ENCODE assay signal across 12 cellular contexts in the genomic region with DNA sequence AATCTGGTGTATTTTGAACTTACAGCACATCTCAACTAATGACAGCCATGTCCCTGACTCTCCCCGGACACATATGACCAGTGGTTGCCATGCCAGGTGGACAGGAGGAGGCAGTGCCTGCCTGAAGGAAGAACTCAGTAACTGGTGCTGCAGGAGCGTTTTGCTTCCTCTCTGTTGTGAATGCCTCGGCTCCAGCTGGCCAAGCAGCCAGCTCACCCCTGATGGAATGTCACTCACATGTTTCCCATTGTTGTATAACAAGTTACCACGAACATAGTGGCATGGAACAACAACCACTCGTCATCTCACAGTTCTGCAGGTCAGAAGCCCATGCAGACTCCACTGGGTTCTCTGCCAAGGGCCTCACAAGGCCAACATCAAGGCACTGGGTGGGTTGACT. TPM values are rescaled to one million over a fixed set of nuclear protein-coding genes. Genes with fewer than 3 reads are reported as not detected.
A peak's percentile ranks its signal among the peaks of the same experiment; 100 is the strongest.
DNase-seq lines count a peak whose midpoint lies in the region; ATAC-seq and TF ChIP-seq lines count a peak whose summit lies in the region.
"Had no signal": no experiment of that assay in that cellular context is flagged by ENCODE, and none has a peak within 500 bp of the region (broad histone marks: within the 10 kb centered on the region; RNA-seq: fewer than 3 reads in every experiment).

No MANE protein-coding gene starts in this region.

- H3K79me1 ChIP-seq in IMR-90 (ENCODE audit: low read depth in 1 of 2, low read length in 2 of 2) = no peaks in the 10 kb centered on the region
- H3K79me1 ChIP-seq in mesendoderm (ENCODE audit: low read length) = no peaks in the 10 kb centered on the region

- POLR2A ChIA-PET in BJ (lab: Charles Lee) (no interaction called here), IMR-90 (lab: Charles Lee; ENCODE audit: unreplicated experiment) (no interaction called here), SK-N-SH (lab: Yijun Ruan, JAX) (no interaction called here)

- no peak for TF ChIP-seq POLR2A in IMR-90 (IDR thresholded peaks at IDR 0.05; ENCODE audit: low read depth, low read length)

- H4K91ac ChIP-seq in IMR-90 (ENCODE audit: insufficient read depth, low read depth, low read length) = no peak overlapping the region

- intact Hi-C loops in IMR-90 (cut with micrococcal nuclease) = no loop called here

- in situ Hi-C loops in IMR-90 (cut with MboI; ENCODE audit: low sequenced_read_pairs) = no loop called here

- H3K4me2 ChIP-seq in IMR-90 (ENCODE audit: low read depth, low read length) (no peak overlapping the region), mesendoderm (ENCODE audit: low read length) (no peak overlapping the region), SK-N-SH (no peak overlapping the region)

- H4K20me1 ChIP-seq in IMR-90 (ENCODE audit: insufficient read depth, low read length) = no peaks in the 10 kb centered on the region
- no peaks in the 10 kb centered on the region for H4K20me1 ChIP-seq in SK-N-SH (ENCODE audit: insufficient read depth)

- H3K27me3 ChIP-seq in BJ (ENCODE audit: control insufficient read depth, insufficient read depth, low read length) (peaks cover 21% of the 10 kb centered on the region), IMR-90 (ENCODE audit: control insufficient read depth, insufficient read depth, low read length) (peaks cover 37% of the 10 kb centered on the region), mesendoderm (ENCODE audit: insufficient read depth, low read length, poor library complexity) (no peaks in the 10 kb centered on the region), SK-N-SH (ENCODE audit: insufficient read depth) (peaks cover 32% of the 10 kb centered on the region)
- H3K27me3 ChIP-seq: testis had no signal

- H2AK5ac ChIP-seq in IMR-90 (ENCODE audit: low read depth, low read length) (0 out of 2 replicates have a peak overlapping the region, but pooled peaks have one; percentile 5), mesendoderm (ENCODE audit: low read length) (no peak overlapping the region)

- no peaks in the 10 kb centered on the region for H3K9me2 ChIP-seq in SK-N-SH

- H3K14ac ChIP-seq in IMR-90 (replicated peaks; ENCODE audit: low read depth, low read length) = no peak overlapping the region

- H3K9ac ChIP-seq in IMR-90 (ENCODE audit: low read depth, low read length) = no peak overlapping the region
- H3K9ac ChIP-seq in mesendoderm (ENCODE audit: low read length) = no peak overlapping the region
- no peak overlapping the region for H3K9ac ChIP-seq in SK-N-SH

- no peaks in the 10 kb centered on the region for H3F3A ChIP-seq in SK-N-SH (replicated peaks; ENCODE audit: insufficient read depth)

- WGBS in IMR-90 (ENCODE audit: extremely low coverage in 2 of 2, insufficient read length in 1 of 2), 2 experiments = 0% methylated on average over 2 of the region's 5 CpGs; no CpG with 5 or more reads in 1 of the 2 experiments
- WGBS in mesendoderm (ENCODE audit: extremely low coverage, insufficient coverage, low lambda C conversion rate) = no CpG with 5 or more reads among the region's 5 CpGs
- 6% methylated on average over 5 of the region's 5 CpGs for WGBS in SK-N-SH (ENCODE audit: low lambda C conversion rate)

- H3K4ac ChIP-seq in IMR-90 (ENCODE audit: low read depth, low read length) (no peak overlapping the region), mesendoderm (ENCODE audit: low read depth, low read length) (no peak overlapping the region)

- H2BK120ac ChIP-seq in IMR-90 (ENCODE audit: low read depth, low read length) (no peak overlapping the region), mesendoderm (ENCODE audit: low read depth, low read length) (no peak overlapping the region)

- H2BK15ac ChIP-seq in IMR-90 (ENCODE audit: low read depth, low read length) (no peak overlapping the region), mesendoderm (replicated peaks; ENCODE audit: low read depth) (no peak overlapping the region)

- H3K9me3 ChIP-seq in IMR-90 (ENCODE audit: control insufficient read depth, insufficient read depth, low read length) = no peaks in the 10 kb centered on the region
- no peaks in the 10 kb centered on the region for H3K9me3 ChIP-seq in SK-N-SH
- H3K9me3 ChIP-seq: neutrophil, testis had no signal

- H2AK9ac ChIP-seq in IMR-90 (replicated peaks; ENCODE audit: low read depth, low read length, poor library complexity) = no peak overlapping the region

- H4K5ac ChIP-seq in IMR-90 (ENCODE audit: low read depth, low read length) = no peak overlapping the region
- H4K5ac ChIP-seq in mesendoderm (ENCODE audit: low read length) = no peak overlapping the region

- ATAC-seq in IMR-90 (ENCODE audit: low read depth) = peak; percentile 73

- TF ChIP-seq EP300 in SK-N-SH (IDR thresholded peaks at IDR 0.05; ENCODE audit: borderline replicate concordance in 1 of 2, low read depth in 1 of 2, low read length in 1 of 2) = no peak

- no peak overlapping the region for H2BK5ac ChIP-seq in IMR-90 (ENCODE audit: low read depth, low read length, poor library complexity, severe bottlenecking)
- H2BK5ac ChIP-seq in mesendoderm (ENCODE audit: low read length) = no peak overlapping the region

- CTCF ChIA-PET in BJ (lab: Yijun Ruan, JAX) = interaction anchor here (0.6 to 1.5 kb wide), 3 partner anchors 13 to 81 kb away, joined by 3 to 4 read pairs (median 3); no protein-coding TSS in a partner anchor
- CTCF ChIA-PET in IMR-90 (lab: Yijun Ruan, JAX) = no interaction called here
- CTCF ChIA-PET in SK-N-SH (lab: Yijun Ruan, JAX) = interaction anchor here (1.6 kb wide), 1 partner anchor 58 kb away, joined by 4 read pairs; no protein-coding TSS in a partner anchor

- H3K4me1 ChIP-seq in IMR-90 (ENCODE audit: control insufficient read depth, insufficient read depth, low read length) (no peaks in the 10 kb centered on the region), mesendoderm (ENCODE audit: control insufficient read depth, low read depth, low read length) (no peaks in the 10 kb centered on the region), SK-N-SH (ENCODE audit: control insufficient read depth in 1 of 2, insufficient read depth in 2 of 2, low read depth in 1 of 2, low read length in 1 of 2) (no peaks in the 10 kb centered on the region)
- H3K4me1 ChIP-seq: testis had no signal

- H2AFZ ChIP-seq in IMR-90 (replicated peaks; ENCODE audit: low read length, poor library complexity) (peak overlapping the region; percentile 54), SK-N-SH (ENCODE audit: low read depth) (no peak overlapping the region)

- no peaks in the 10 kb centered on the region; the same call in 1 of the 2 replicates for H3K9me1 ChIP-seq in IMR-90 (ENCODE audit: insufficient read depth, low read length)

- H4K8ac ChIP-seq in IMR-90 (ENCODE audit: low read depth in 2 of 2, low read length in 2 of 2) = no peak overlapping the region
- H4K8ac ChIP-seq in mesendoderm (ENCODE audit: low read depth, low read length) = no peak overlapping the region

- peak; percentile 19; the same call in 1 of the 2 replicates for TF ChIP-seq CTCF in BJ (IDR thresholded peaks at IDR 0.05; ENCODE audit: insufficient read depth, low read depth, low read length)
- 0 out of 2 replicates have a peak, but pooled peaks have one; percentile 24 for TF ChIP-seq CTCF in IMR-90 (conservative IDR thresholded peaks at IDR 0.05; ENCODE audit: low read depth, low read length)
- TF ChIP-seq CTCF in SK-N-SH (IDR thresholded peaks at IDR 0.05) = no peak

- H3K23ac ChIP-seq in IMR-90 (ENCODE audit: low read depth, low read length) = no peak overlapping the region
- no peak overlapping the region for H3K23ac ChIP-seq in mesendoderm (ENCODE audit: low read length)

- peak; percentile 38; the same call in 1 of the 2 replicates for TF ChIP-seq RAD21 in IMR-90 (IDR thresholded peaks at IDR 0.05; ENCODE audit: low read length)
- no peak for TF ChIP-seq RAD21 in SK-N-SH (IDR thresholded peaks at IDR 0.05; ENCODE audit: low read length)

- H3K27ac ChIP-seq in IMR-90 (ENCODE audit: insufficient read depth, low read length) (no peak overlapping the region), mesendoderm (ENCODE audit: low read depth, low read length) (no peak overlapping the region), SK-N-SH (ENCODE audit: low read depth in 2 of 2, low read length in 1 of 2) (no peak overlapping the region)
- H3K27ac ChIP-seq: neutrophil, testis had no signal

- peak; percentile 40 for DNase-seq in BJ (ENCODE audit: low read depth)
- peak; percentile 71 for DNase-seq in IMR-90
- DNase-seq in epidermal melanocyte (ENCODE audit: insufficient read length, low spot score) = peak; percentile 29
- peak; percentile 60 for DNase-seq in mesendoderm
- no peak for DNase-seq in NCI-H1417 (lab: John Stamatoyannopoulos, UW)
- DNase-seq in SK-N-SH = no peak
- DNase-seq in stimulated activated naive CD4-positive, alpha-beta T cell treated with Interleukin-2 at 50 U/mL for 16 hours (lab: John Stamatoyannopoulos, UW) = no peak
- no peak for DNase-seq in activated effector memory CD4-positive, alpha-beta T cell treated with anti-CD3 and anti-CD28 coated beads, Interleukin-2, amount 50 U/mL, for 16 hours
- DNase-seq: DMS 273 treated with DMSO at 0.1 percent for 48 hours, NCI-H1105, testis had no signal

- dilution Hi-C loops in IMR-90 (cut with HindIII; ENCODE audit: low sequenced_read_pairs, unreplicated experiment) = no loop called here

- no peak overlapping the region for H3K18ac ChIP-seq in IMR-90 (ENCODE audit: low read depth, low read length)
- no peak overlapping the region for H3K18ac ChIP-seq in mesendoderm (ENCODE audit: low read length)

- no peak overlapping the region for H2BK20ac ChIP-seq in IMR-90 (ENCODE audit: low read depth, low read length)

- no TSS peak for BruUV-seq in IMR-90 (replicated peaks; lab: Mats Ljungman, UMichigan)

- H3K79me2 ChIP-seq in mesendoderm (ENCODE audit: control insufficient read depth, insufficient read depth, low read length) = no peaks in the 10 kb centered on the region
- no peaks in the 10 kb centered on the region for H3K79me2 ChIP-seq in SK-N-SH (ENCODE audit: insufficient read depth)

- H3K36me3 ChIP-seq in BJ (ENCODE audit: control insufficient read depth, insufficient read depth, low read length) (no peaks in the 10 kb centered on the region), IMR-90 (ENCODE audit: control insufficient read depth, insufficient read depth, low read length) (no peaks in the 10 kb centered on the region), mesendoderm (ENCODE audit: control insufficient read depth, insufficient read depth, low read length) (no peaks in the 10 kb centered on the region), SK-N-SH (replicated peaks in 1 of 2; ENCODE audit: control insufficient read depth in 1 of 2, insufficient read depth in 2 of 2, low read length in 1 of 2) (no peaks in the 10 kb centered on the region)
- H3K36me3 ChIP-seq: neutrophil had no signal

- H3K4me3 ChIP-seq in BJ (ENCODE audit: low read depth, low read length) = no peak overlapping the region
- H3K4me3 ChIP-seq in IMR-90 (ENCODE audit: insufficient read depth, low read depth, low read length) = no peak overlapping the region
- no peak overlapping the region for H3K4me3 ChIP-seq in mesendoderm (ENCODE audit: low read length)
- H3K4me3 ChIP-seq in SK-N-SH (ENCODE audit: low read depth in 2 of 2, low read length in 1 of 2) = no peak overlapping the region
- H3K4me3 ChIP-seq: testis had no signal

- H3K56ac ChIP-seq in IMR-90 (ENCODE audit: extremely low read depth, insufficient read depth, low read length) (no peak overlapping the region), mesendoderm (ENCODE audit: low read length) (no peak overlapping the region)

RNA-seq across cellular contexts. Expression of a gene that starts 20.1 kb away (rescaled TPM):
- polyA plus RNA-seq in BJ (2011; rRNA removed) (not detected in 2 replicates), IMR-90 (2012; rRNA removed) (not detected in 2 replicates), SK-N-SH (2012; rRNA removed) (not detected in 2 replicates)
- not detected in 2 replicates for polyA minus RNA-seq in BJ (2011; rRNA and poly(A)+ RNA removed)
- not detected in 2 replicates for total RNA-seq in IMR-90 (2012; rRNA removed)
- not detected in 2 replicates for polyA plus RNA-seq in IMR-90 (2012; cell fraction: cytosol; rRNA removed)
- polyA plus RNA-seq in IMR-90 (2012; cell fraction: nucleus; rRNA removed; ENCODE audit: low replicate concordance) = not detected in 2 replicates
- 0.07 TPM for polyA plus RNA-seq in mesendoderm (2013, experiment 1 of 2)
- 0.07 TPM for polyA plus RNA-seq in mesendoderm (2013, experiment 2 of 2)
- not detected in 2 replicates for polyA plus RNA-seq in SK-N-SH (2012; cell fraction: cytosol; rRNA removed)
- polyA plus RNA-seq in SK-N-SH (2012; cell fraction: nucleus; rRNA removed) = not detected in 2 replicates

Comparison
In these comparisons a context has a peak if more than half of its experiments do, and no peak if none do; other contexts are left out.
1. DNase-seq: peak in BJ (single experiment), IMR-90 (single experiment), epidermal melanocyte (single experiment) and mesendoderm (single experiment); none in NCI-H1417 (0 of 3), SK-N-SH (single experiment), stimulated activated naive CD4-positive, alpha-beta T cell treated with Interleukin-2 at 50 U/mL for 16 hours (single experiment) and activated effector memory CD4-positive, alpha-beta T cell treated with anti-CD3 and anti-CD28 coated beads, Interleukin-2, amount 50 U/mL, for 16 hours (single experiment).